ENCODE assay signal across 9 cellular contexts in genomic region chr19:17950310-17951150, GRCh38. TPM values are rescaled to one million over a fixed set of nuclear protein-coding genes. Genes with fewer than 3 reads are reported as not detected.
DNase-seq lines count a peak whose midpoint lies in the region; TF ChIP-seq lines count a peak whose summit lies in the region.
"Had no signal": no experiment of that assay in that cellular context is flagged by ENCODE, and none has a peak within 500 bp of the region (broad histone marks: within the 10 kb centered on the region; RNA-seq: fewer than 3 reads in every experiment).

No MANE protein-coding gene starts in this region.

- peak; percentile 19 for DNase-seq in activated CD4-positive, CD25-positive, alpha-beta regulatory T cell treated with anti-CD3 and anti-CD28 coated beads, Interleukin-2, amount 50 U/mL, for 16 hours (ENCODE audit: low read depth, low spot score)
- no peak for DNase-seq in activated CD4-positive, CD25-positive, alpha-beta regulatory T cell (lab: John Stamatoyannopoulos, UW)
- DNase-seq in SK-N-DZ (ENCODE audit: low spot score), result peak; percentile 81
- DNase-seq in dorsolateral prefrontal cortex, result peak in 1 of 10 donors; percentile 47
- peak; percentile 10 to 53 for DNase-seq in stimulated activated CD8-positive, alpha-beta memory T cell treated with anti-CD3 and anti-CD28 coated beads, Interleukin-7, amount 100 ng/mL, for 4 hours (ENCODE audit: low read depth in 2 of 2)
- no peak for DNase-seq in HuH-7 (ENCODE audit: low spot score)
- DNase-seq in KBM-7, result no peak
- no peak for DNase-seq in dermis blood vessel endothelial cell
- DNase-seq: foreskin melanocyte had no signal

- TF ChIP-seq CTCF in dorsolateral prefrontal cortex (IDR thresholded peaks at IDR 0.05 in 54 of 56, conservative IDR thresholded peaks at IDR 0.05 in 2 of 56; ENCODE audit: low read depth in 1 of 56, partially characterized antibody in 56 of 56), result no peak

- intact Hi-C loops in dorsolateral prefrontal cortex (cut with DNase I), result no loop called here

- H3K27ac ChIP-seq in dorsolateral prefrontal cortex, result peak overlapping the region in 15 of 59 donors; percentile 7 to 83 (median 45)

- in situ Hi-C loops in KBM-7 (cut with MboI; ENCODE audit: low pct_unique_long_range_greater_than_20kb, low sequenced_read_pairs), result no loop called here

- H3K27me3 ChIP-seq in dorsolateral prefrontal cortex, result peaks cover 0 to 60% (median 38%) of the 10 kb centered on the region in 45 donors

- H3K4me3 ChIP-seq in dorsolateral prefrontal cortex, result peak overlapping the region in 50 of 59 donors; percentile 2 to 73 (median 38)

RNA-seq across cellular contexts. Expression of gene KCNN1, which starts 16.4 kb away (rescaled TPM):
- polyA plus RNA-seq in SK-N-DZ (2014; cell fraction: cytosol; rRNA removed), result 12.7 and 14.1 TPM in 2 replicates
- polyA plus RNA-seq in SK-N-DZ (2014; cell fraction: nucleus; rRNA removed), result 10.7 and 17.0 TPM in 2 replicates
- total RNA-seq in dorsolateral prefrontal cortex (100 to 1,000 TPM in 5 of 120 experiments, 10 to 100 TPM in 115; 21.3 to 177 (median 74.4) TPM), dermis blood vessel endothelial cell (under 0.01 and 0.42 TPM in 2 replicates)

RNA-seq across cellular contexts. Expression of gene CCDC124, which starts 17.7 kb away (rescaled TPM):
- polyA plus RNA-seq in SK-N-DZ (2014; cell fraction: cytosol; rRNA removed), result 29.3 and 53.5 TPM in 2 replicates
- polyA plus RNA-seq in SK-N-DZ (2014; cell fraction: nucleus; rRNA removed), result 17.7 and 45.8 TPM in 2 replicates
- total RNA-seq in dorsolateral prefrontal cortex (100 to 1,000 TPM in 2 of 120 experiments, 10 to 100 TPM in 118; 46.6 to 103 (median 70.3) TPM), dermis blood vessel endothelial cell (24.8 and 58.4 TPM in 2 replicates)

RNA-seq across cellular contexts. Expression of gene ARRDC2, which starts 57.4 kb away (rescaled TPM):
- 3.1 and 3.6 TPM in 2 replicates for polyA plus RNA-seq in SK-N-DZ (2014; cell fraction: cytosol; rRNA removed)
- 3.2 and 18.3 TPM in 2 replicates for polyA plus RNA-seq in SK-N-DZ (2014; cell fraction: nucleus; rRNA removed)
- total RNA-seq in dorsolateral prefrontal cortex (100 to 1,000 TPM in 10 of 120 experiments, 10 to 100 TPM in 110; 17.5 to 207 (median 47.3) TPM), dermis blood vessel endothelial cell (68.7 and 107 TPM in 2 replicates)

Comparison
In these comparisons a context has a peak if more than half of its experiments do, and no peak if none do; other contexts are left out.
1. DNase-seq: peak in activated CD4-positive, CD25-positive, alpha-beta regulatory T cell treated with anti-CD3 and anti-CD28 coated beads, Interleukin-2, amount 50 U/mL, for 16 hours (single experiment), SK-N-DZ (single experiment) and stimulated activated CD8-positive, alpha-beta memory T cell treated with anti-CD3 and anti-CD28 coated beads, Interleukin-7, amount 100 ng/mL, for 4 hours (2 of 2); none in activated CD4-positive, CD25-positive, alpha-beta regulatory T cell (0 of 4), HuH-7 (single experiment), KBM-7 (single experiment) and dermis blood vessel endothelial cell (single experiment).
2. RNA of gene KCNN1, which starts 16.4 kb away (total RNA-seq): 21.3 to 177 TPM in dorsolateral prefrontal cortex; under 0.01 to 0.42 TPM in dermis blood vessel endothelial cell; every median in the first group is over 10 times any median in the second.